In the genomic region with DNA sequence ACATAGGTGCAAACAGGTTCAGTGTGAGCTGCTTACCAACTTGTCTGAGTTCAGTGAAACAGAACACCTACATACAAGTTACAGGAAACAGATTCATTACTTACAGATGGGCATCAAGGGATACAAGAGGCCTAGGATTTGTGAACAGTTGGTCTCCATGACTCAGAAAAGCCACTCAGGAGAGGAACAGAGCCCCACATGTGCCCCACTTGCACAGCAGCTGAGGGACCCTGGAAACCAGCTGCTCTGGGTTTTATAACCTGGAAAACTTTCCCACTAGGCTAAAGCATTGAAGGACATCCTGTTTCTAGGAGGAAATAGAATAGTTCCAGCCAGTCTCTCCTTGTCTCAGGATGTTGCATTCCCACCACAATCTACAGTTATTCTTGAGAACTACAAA, we compare ENCODE assay signal across 22 cellular contexts.
"Had no signal": no experiment of that assay in that cellular context is flagged by ENCODE, and none has a peak within 500 bp of the region (broad histone marks: within the 10 kb centered on the region; RNA-seq: fewer than 3 reads in every experiment).

No MANE protein-coding gene starts in this region.

- H3K4me3 ChIP-seq: coronary artery, esophagus squamous epithelium, gastroesophageal sphincter, left ventricle myocardium inferior, pancreas, psoas muscle, right atrium auricular region, transverse colon, uterus had no signal

- ATAC-seq: activated CD8-positive, alpha-beta memory T cell treated with anti-CD3 and anti-CD28 coated beads, Interleukin-2, amount 10 ng/mL, durations not matched to agents 7 days and 5 days; activated CD8-positive, alpha-beta T cell treated with anti-CD3 and anti-CD28 coated beads for 36 hours; activated naive CD8-positive, alpha-beta T cell treated with anti-CD3 and anti-CD28 coated beads, Interleukin-2, amount 50 U/mL, for 24 hours; gastroesophageal sphincter; natural killer cell treated with Interleukin-12 subunit alpha and Interleukin-12 subunit beta and Interleukin-15 and Interleukin-18, amount 100 ng/mL, for 72 hours; pancreas; psoas muscle; stimulated activated naive B cell treated with anti-CD40 and anti-IgM and Interleukin-4, amounts not matched to agents 10 μg/mL and 1 μg/mL and 100 μg/mL, for 72 hours had no signal

- DNase-seq: activated CD4-positive, alpha-beta T cell treated with anti-CD3 and anti-CD28 coated beads, Interleukin-2, amount 10 ng/mL, durations not matched to agents 24 days and 14 days; activated CD8-positive, alpha-beta memory T cell treated with anti-CD3 and anti-CD28 coated beads, Interleukin-2, amount 10 ng/mL, durations not matched to agents 7 days and 5 days; activated CD8-positive, alpha-beta T cell treated with anti-CD3 and anti-CD28 coated beads for 36 hours; activated effector memory CD4-positive, alpha-beta T cell treated with anti-CD3 and anti-CD28 coated beads, Interleukin-2, amount 50 U/mL, for 16 hours; activated naive CD4-positive, alpha-beta T cell treated with anti-CD3 and anti-CD28 coated beads, Interleukin-2, amount 50 U/mL, for 16 hours; activated naive CD8-positive, alpha-beta T cell treated with anti-CD3 and anti-CD28 coated beads, Interleukin-2, amount 50 U/mL, for 24 hours; activated T-cell treated with anti-CD3 and anti-CD28 coated beads for 4 hours; cerebellar nuclear complex; esophagus squamous epithelium; head of caudate nucleus; hypothalamus; left ventricle myocardium inferior; pancreas; psoas muscle; stimulated activated CD4-positive, alpha-beta T cell treated with anti-CD3 and anti-CD28 coated beads, Interleukin-12 subunit alpha, Interleukin-12 subunit beta, amount 100 ng/mL, for 4 hours; stimulated activated naive B cell treated with anti-CD40 and anti-IgM and Interleukin-4, amounts not matched to agents 10 μg/mL and 1 μg/mL and 100 μg/mL, for 72 hours; transverse colon; uterus had no signal
